Comparison of ENCODE assay signal across 30 cellular contexts in genomic region chr17:72434581-72434980, GRCh38.
"Had no signal": no experiment of that assay in that cellular context is flagged by ENCODE, and none has a peak within 500 bp of the region (broad histone marks: within the 10 kb centered on the region; RNA-seq: fewer than 3 reads in every experiment).

No MANE protein-coding gene starts in this region.

- H3K27me3 ChIP-seq: brain microvascular endothelial cell, dorsolateral prefrontal cortex, esophagus squamous epithelium, gastroesophageal sphincter, hepatocyte had no signal

- H3K9me3 Mint-ChIP-seq: activated CD4-positive, alpha-beta memory T cell treated with anti-CD3 and anti-CD28 coated beads, Interleukin-2, amount 10 ng/mL, durations not matched to agents 7 days and 5 days; activated CD4-positive, alpha-beta T cell treated with anti-CD3 and anti-CD28 coated beads, Interleukin-2, amount 10 ng/mL, durations not matched to agents 24 days and 14 days; activated T-helper 17 cell treated with anti-CD3 and anti-CD28 coated beads, Interleukin-2, amount 50 U/mL, for 72 hours; T-helper 2 cell treated with Interferon-gamma antibody and Interleukin-4, amounts not matched to agents 5 μg/mL and 100 μg/mL, for 36 hours had no signal

- ATAC-seq: activated CD4-positive, alpha-beta T cell treated with anti-CD3 and anti-CD28 coated beads for 36 hours; activated T-cell treated with anti-CD3 and anti-CD28 coated beads, Interleukin-2, amount 50 U/mL, for 4 hours; activated T-helper 17 cell treated with anti-CD3 and anti-CD28 coated beads, Interleukin-2, amount 50 U/mL, for 72 hours; gastroesophageal sphincter; heart right ventricle; T-helper 17 cell had no signal

- H3K27me3 Mint-ChIP-seq: activated CD4-positive, alpha-beta memory T cell treated with anti-CD3 and anti-CD28 coated beads, Interleukin-2, amount 10 ng/mL, durations not matched to agents 7 days and 5 days; activated CD4-positive, alpha-beta T cell treated with anti-CD3 and anti-CD28 coated beads for 36 hours; activated T-helper 17 cell treated with anti-CD3 and anti-CD28 coated beads, Interleukin-2, amount 50 U/mL, for 72 hours had no signal

- H3K4me1 ChIP-seq: gastroesophageal sphincter, heart right ventricle had no signal

- H3K4me3 ChIP-seq: coronary artery, dorsolateral prefrontal cortex, esophagus squamous epithelium, gastroesophageal sphincter, heart right ventricle, hepatocyte had no signal

- H3K9me3 ChIP-seq: esophagus squamous epithelium, gastroesophageal sphincter, heart right ventricle had no signal

- H3K4me1 Mint-ChIP-seq: activated CD4-positive, alpha-beta memory T cell treated with anti-CD3 and anti-CD28 coated beads, Interleukin-2, amount 10 ng/mL, durations not matched to agents 7 days and 5 days; activated CD4-positive, alpha-beta T cell treated with anti-CD3 and anti-CD28 coated beads for 36 hours; activated CD4-positive, alpha-beta T cell treated with anti-CD3 and anti-CD28 coated beads, Interleukin-2, amount 10 ng/mL, durations not matched to agents 24 days and 14 days; activated T-helper 17 cell treated with anti-CD3 and anti-CD28 coated beads, Interleukin-2, amount 50 U/mL, for 72 hours; central memory CD8-positive, alpha-beta T cell had no signal

- H3K36me3 Mint-ChIP-seq: activated naive CD8-positive, alpha-beta T cell had no signal

- H3K36me3 ChIP-seq: brain microvascular endothelial cell, esophagus squamous epithelium, gastroesophageal sphincter, heart right ventricle had no signal

- H3K4me3 Mint-ChIP-seq: activated CD4-positive, alpha-beta memory T cell treated with anti-CD3 and anti-CD28 coated beads, Interleukin-2, amount 10 ng/mL, durations not matched to agents 7 days and 5 days; activated CD4-positive, alpha-beta T cell treated with anti-CD3 and anti-CD28 coated beads for 36 hours; activated CD4-positive, alpha-beta T cell treated with anti-CD3 and anti-CD28 coated beads, Interleukin-2, amount 10 ng/mL, durations not matched to agents 24 days and 14 days; activated naive CD8-positive, alpha-beta T cell; activated T-cell treated with anti-CD3 and anti-CD28 coated beads, Interleukin-2, amount 50 U/mL, for 4 hours; activated T-helper 17 cell treated with anti-CD3 and anti-CD28 coated beads, Interleukin-2, amount 50 U/mL, for 72 hours; central memory CD8-positive, alpha-beta T cell; dendritic cell treated with granulocyte-macrophage colony-stimulating factor and Interleukin-4, amounts not matched to agents 40 ng/mL and 50 ng/mL, for 4 days; endodermal cell; T-helper 17 cell; T-helper 2 cell treated with Interferon-gamma antibody and Interleukin-4, amounts not matched to agents 5 μg/mL and 100 μg/mL, for 36 hours had no signal

- DNase-seq: activated CD4-positive, alpha-beta memory T cell treated with anti-CD3 and anti-CD28 coated beads, Interleukin-2, amount 10 ng/mL, durations not matched to agents 7 days and 5 days; activated CD4-positive, alpha-beta T cell treated with anti-CD3 and anti-CD28 coated beads for 36 hours; activated CD4-positive, alpha-beta T cell treated with anti-CD3 and anti-CD28 coated beads, Interleukin-2, amount 10 ng/mL, durations not matched to agents 24 days and 14 days; activated CD4-positive, CD25-positive, alpha-beta regulatory T cell; activated CD4-positive, CD25-positive, alpha-beta regulatory T cell treated with anti-CD3 and anti-CD28 coated beads, Interleukin-2, amount 50 U/mL, for 72 hours; activated CD8-positive, alpha-beta memory T cell treated with anti-CD3 and anti-CD28 coated beads for 24 hours; activated effector memory CD4-positive, alpha-beta T cell treated with Interleukin-2 at 50 U/mL for 16 hours; activated gamma-delta T cell treated with Interleukin-2 at 50 U/mL for 16 hours; activated naive CD4-positive, alpha-beta T cell treated with anti-CD3 and anti-CD28 coated beads, Interleukin-2, amount 50 U/mL, for 16 hours; activated naive CD4-positive, alpha-beta T cell treated with Interleukin-2 at 50 U/mL for 16 hours; activated T-cell treated with anti-CD3 and anti-CD28 coated beads, Interleukin-2, amount 50 U/mL, for 4 hours; amniotic stem cell; anterior cingulate cortex; brain microvascular endothelial cell; dorsolateral prefrontal cortex; effector memory CD4-positive, alpha-beta T cell; endodermal cell; esophagus squamous epithelium; foreskin melanocyte; heart right ventricle; T-helper 17 cell; T1000 had no signal

- H3K27ac ChIP-seq: brain microvascular endothelial cell, coronary artery, dorsolateral prefrontal cortex, esophagus squamous epithelium, gastroesophageal sphincter, heart right ventricle, hepatocyte had no signal

- H3K27ac Mint-ChIP-seq: activated CD4-positive, alpha-beta memory T cell treated with anti-CD3 and anti-CD28 coated beads, Interleukin-2, amount 10 ng/mL, durations not matched to agents 7 days and 5 days; activated CD4-positive, alpha-beta T cell treated with anti-CD3 and anti-CD28 coated beads for 36 hours; activated CD4-positive, alpha-beta T cell treated with anti-CD3 and anti-CD28 coated beads, Interleukin-2, amount 10 ng/mL, durations not matched to agents 24 days and 14 days; activated naive CD8-positive, alpha-beta T cell; activated T-helper 17 cell treated with anti-CD3 and anti-CD28 coated beads, Interleukin-2, amount 50 U/mL, for 72 hours; dendritic cell treated with granulocyte-macrophage colony-stimulating factor and Interleukin-4, amounts not matched to agents 40 ng/mL and 50 ng/mL, for 4 days; endodermal cell; T-helper 17 cell; T-helper 2 cell treated with Interferon-gamma antibody and Interleukin-4, amounts not matched to agents 5 μg/mL and 100 μg/mL, for 36 hours had no signal
